ENCODE assay signal across 2 cellular contexts in genomic region chr1:236175642-236176336, GRCh38.
A peak's percentile ranks its signal among the peaks of the same experiment; 100 is the strongest.
TF ChIP-seq lines count a peak whose summit lies in the region.

No MANE protein-coding gene starts in this region.

TF ChIP-seq in HepG2, 621 proteins besides CTCF, POLR2A, EP300 and RAD21 (continued from another document):
- 0 out of 2 replicates have a peak, but pooled peaks have one; percentile 10 for TF ChIP-seq HNF1A (IDR thresholded peaks at IDR 0.05; ENCODE audit: low read depth)
- 0 out of 2 replicates have a peak, but pooled peaks have one; percentile 24 for TF ChIP-seq HNF1A (CRISPR knock-in tag; IDR thresholded peaks at IDR 0.05; ENCODE audit: borderline replicate concordance)

TF ChIP-seq in SK-N-SH treated with all-trans-retinoic acid at 6 μM for 48 hours, 23 proteins besides CTCF, POLR2A, EP300 and RAD21 (continued from another document):
- TF ChIP-seq POU6F1 (CRISPR knock-in tag; IDR thresholded peaks at IDR 0.05; ENCODE audit: borderline replicate concordance, low read depth): no peak
- TF ChIP-seq CSRNP3 (CRISPR knock-in tag; IDR thresholded peaks at IDR 0.05): no peak
- TF ChIP-seq TCF4 (CRISPR knock-in tag; IDR thresholded peaks at IDR 0.05; ENCODE audit: borderline replicate concordance): no peak
- no peak for TF ChIP-seq ISL1 (CRISPR knock-in tag; IDR thresholded peaks at IDR 0.05)
- no peak for TF ChIP-seq GLIS3 (CRISPR knock-in tag; IDR thresholded peaks at IDR 0.05)
- no peak for TF ChIP-seq ZNF8 (CRISPR knock-in tag; IDR thresholded peaks at IDR 0.05)
- no peak for TF ChIP-seq PPARA (CRISPR knock-in tag; IDR thresholded peaks at IDR 0.05; ENCODE audit: borderline replicate concordance)
- TF ChIP-seq ZNF565 (CRISPR knock-in tag; conservative IDR thresholded peaks at IDR 0.05; ENCODE audit: low read depth): no peak
- no peak for TF ChIP-seq TSHZ2 (CRISPR knock-in tag; IDR thresholded peaks at IDR 0.05)
- no peak for TF ChIP-seq ZFP30 (CRISPR knock-in tag; IDR thresholded peaks at IDR 0.05)
